8 cellular contexts compared by ENCODE assay signal in the genomic region with DNA sequence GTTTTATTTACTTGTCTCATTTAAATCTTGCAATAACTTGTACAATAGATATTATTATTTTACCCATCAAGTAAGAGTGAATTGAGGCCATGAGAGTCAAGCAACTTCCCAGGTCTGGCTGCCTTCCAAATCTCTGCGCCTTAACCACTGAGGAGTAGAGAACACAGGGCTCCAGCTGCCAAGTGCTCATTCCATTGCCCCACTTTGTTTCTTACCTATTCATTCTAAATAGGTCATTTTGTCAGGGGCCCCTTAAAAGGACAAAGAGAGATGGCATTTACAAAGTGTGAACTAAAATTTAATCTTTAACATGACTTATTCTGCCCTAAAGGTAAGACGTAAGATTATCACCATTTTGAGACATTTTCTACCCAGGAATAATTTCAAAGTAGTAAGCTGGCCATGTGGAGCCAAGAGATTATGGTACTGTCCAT. TPM values are rescaled to one million over a fixed set of nuclear protein-coding genes. Genes with fewer than 3 reads are reported as not detected.
DNase-seq lines count a peak whose midpoint lies in the region; ATAC-seq and TF ChIP-seq lines count a peak whose summit lies in the region.

No MANE protein-coding gene starts in this region.

- peak overlapping the region in 2 of 4 donors; percentile 6 to 97 for H3K27ac ChIP-seq in Peyer's patch

- DNase-seq in ACHN (peak; percentile 81), GM03348 (ENCODE audit: low spot score) (peak; percentile 47), Peyer's patch (peak in 2 of 3 donors; percentile 41 to 82), cardiac fibroblast (ENCODE audit: low read depth in 2 of 2) (peak; percentile 78 to 81), kidney glomerular epithelial cell (lab: John Stamatoyannopoulos, UW) (peak; percentile 32), NCI-H1436 (lab: John Stamatoyannopoulos, UW) (no peak), HK-2 (ENCODE audit: unreplicated experiment) (no peak)
- DNase-seq in stimulated activated naive B cell treated with anti-CD40 and anti-IgM and Interleukin-4, amounts not matched to agents 10 μg/mL and 1 μg/mL and 100 μg/mL, for 72 hours = no peak

- TF ChIP-seq POLR2A in Peyer's patch (IDR thresholded peaks at IDR 0.05) = no peak

- peaks cover 0 to 31% (median 0%) of the 10 kb centered on the region in 3 donors for H3K36me3 ChIP-seq in Peyer's patch

- no peak for ATAC-seq in stimulated activated naive B cell treated with anti-CD40 and anti-IgM and Interleukin-4, amounts not matched to agents 10 μg/mL and 1 μg/mL and 100 μg/mL, for 72 hours (replicated peaks)

- no peaks in the 10 kb centered on the region for H3K9me3 Mint-ChIP-seq in stimulated activated naive B cell treated with anti-CD40 and anti-IgM and Interleukin-4, amounts not matched to agents 10 μg/mL and 1 μg/mL and 100 μg/mL, for 72 hours

- no peaks in the 10 kb centered on the region for H3K27me3 Mint-ChIP-seq in stimulated activated naive B cell treated with anti-CD40 and anti-IgM and Interleukin-4, amounts not matched to agents 10 μg/mL and 1 μg/mL and 100 μg/mL, for 72 hours

- H3K36me3 Mint-ChIP-seq in stimulated activated naive B cell treated with anti-CD40 and anti-IgM and Interleukin-4, amounts not matched to agents 10 μg/mL and 1 μg/mL and 100 μg/mL, for 72 hours = peaks cover 19 to 40% of the 10 kb centered on the region in 2 donors

- peaks cover 0 to 34% (median 2%) of the 10 kb centered on the region in 4 donors for H3K4me1 ChIP-seq in Peyer's patch

- H3K4me3 ChIP-seq in Peyer's patch (peak overlapping the region; percentile 68 to 82 (median 74)), cardiac fibroblast (replicated peaks in 1 of 2; ENCODE audit: low read depth in 2 of 2, low read length in 2 of 2) (peak overlapping the region; percentile 77 to 97)

- H3K4me3 Mint-ChIP-seq in stimulated activated naive B cell treated with anti-CD40 and anti-IgM and Interleukin-4, amounts not matched to agents 10 μg/mL and 1 μg/mL and 100 μg/mL, for 72 hours = peak overlapping the region; percentile 95 to 99

- H3K27me3 ChIP-seq in Peyer's patch = no peaks in the 10 kb centered on the region

- TF ChIP-seq CTCF in Peyer's patch (IDR thresholded peaks at IDR 0.05) = no peak
- no peak for TF ChIP-seq CTCF in cardiac fibroblast (IDR thresholded peaks at IDR 0.05; ENCODE audit: low read depth, low read length)

- H3K27ac Mint-ChIP-seq in stimulated activated naive B cell treated with anti-CD40 and anti-IgM and Interleukin-4, amounts not matched to agents 10 μg/mL and 1 μg/mL and 100 μg/mL, for 72 hours = peak overlapping the region; percentile 42

- H3K4me1 Mint-ChIP-seq in stimulated activated naive B cell treated with anti-CD40 and anti-IgM and Interleukin-4, amounts not matched to agents 10 μg/mL and 1 μg/mL and 100 μg/mL, for 72 hours = peaks cover 8 to 24% of the 10 kb centered on the region in 2 donors

- no peaks in the 10 kb centered on the region for H3K9me3 ChIP-seq in Peyer's patch

- in situ Hi-C loops in ACHN (cut with HindIII; ENCODE audit: low pct_ligation_motif_present, low pct_unique_long_range_greater_than_20kb, low sequenced_read_pairs) = no loop called here

RNA-seq across cellular contexts. Expression of a gene that starts 3.5 kb away (rescaled TPM):
- 10 to 100 TPM; 33.8 to 90.5 (median 72.3) TPM for total RNA-seq in Peyer's patch

RNA-seq across cellular contexts. Expression of a gene that starts 48.4 kb away (rescaled TPM):
- total RNA-seq in Peyer's patch = 10 to 100 TPM; 57.3 to 91.6 (median 70.2) TPM

Comparison
In these comparisons a context has a peak if more than half of its experiments do, and no peak if none do; other contexts are left out.
1. DNase-seq: peak in ACHN (single experiment), GM03348 (single experiment), Peyer's patch (2 of 3), cardiac fibroblast (2 of 2) and kidney glomerular epithelial cell (single experiment); none in stimulated activated naive B cell treated with anti-CD40 and anti-IgM and Interleukin-4, amounts not matched to agents 10 μg/mL and 1 μg/mL and 100 μg/mL, for 72 hours (single experiment), NCI-H1436 (single experiment) and HK-2 (single experiment).